Comparison of ENCODE assay signal across 8 cellular contexts in genomic region chr12:106138279-106138645, GRCh38. TPM values are rescaled to one million over a fixed set of nuclear protein-coding genes. Genes with fewer than 3 reads are reported as not detected.
DNase-seq lines count a peak whose midpoint lies in the region; ATAC-seq, FAIRE-seq and TF ChIP-seq lines count a peak whose summit lies in the region.

No MANE protein-coding gene starts in this region.

- H3K4me2 ChIP-seq in mesenchymal stem cell (ENCODE audit: low read length, poor library complexity, severe bottlenecking) = peak overlapping the region; percentile 75

- peak overlapping the region; percentile 50 to 86 for H3K14ac ChIP-seq in mesenchymal stem cell (ENCODE audit: low read length in 2 of 2)

- peak overlapping the region; percentile 99 for H2BK15ac ChIP-seq in mesenchymal stem cell (ENCODE audit: low read depth, poor library complexity, severe bottlenecking)

- peak overlapping the region; percentile 86 to 98 for H3K4ac ChIP-seq in mesenchymal stem cell (ENCODE audit: low read depth in 1 of 2, low read length in 2 of 2)

- peak overlapping the region; percentile 55 for H3K27ac ChIP-seq in mesenchymal stem cell (ENCODE audit: low read length, poor library complexity, severe bottlenecking)

- H3K4me1 ChIP-seq in mesenchymal stem cell (ENCODE audit: control insufficient read depth, insufficient read depth, low read depth, low read length) = peaks cover 16% of the 10 kb centered on the region

- peak overlapping the region; percentile 97 for H4K91ac ChIP-seq in mesenchymal stem cell (ENCODE audit: low read length)

- H3K18ac ChIP-seq in mesenchymal stem cell (ENCODE audit: low read depth in 1 of 2, low read length in 2 of 2) = peak overlapping the region; percentile 97

- H3K9me3 ChIP-seq in mesenchymal stem cell (ENCODE audit: control insufficient read depth, low read length) = no peaks in the 10 kb centered on the region

- in situ Hi-C loops in ACHN (cut with HindIII; ENCODE audit: low pct_ligation_motif_present, low pct_unique_long_range_greater_than_20kb, low sequenced_read_pairs) = no loop called here

- H3K36me3 ChIP-seq in bronchial epithelial cell (ENCODE audit: control insufficient read depth, insufficient read depth, low read length) (no peaks in the 10 kb centered on the region), mesenchymal stem cell (ENCODE audit: control insufficient read depth in 1 of 2, insufficient read depth in 2 of 2, low read depth in 1 of 2, low read length in 2 of 2) (peaks cover 0 to 4% of the 10 kb centered on the region in 2 experiments)

- peak overlapping the region; percentile 12 to 65 for H2BK12ac ChIP-seq in mesenchymal stem cell (ENCODE audit: low read length in 2 of 2)

- H3K4me3 ChIP-seq in bronchial epithelial cell (ENCODE audit: low read depth, low read length) (peak overlapping the region; percentile 58), mesenchymal stem cell (ENCODE audit: insufficient read depth in 1 of 2, low read depth in 1 of 2, low read length in 2 of 2) (peak overlapping the region; percentile 83 to 87)

- peak overlapping the region; percentile 77 for H2AFZ ChIP-seq in mesenchymal stem cell (ENCODE audit: low read depth, low read length)

- H4K8ac ChIP-seq in mesenchymal stem cell (ENCODE audit: low read length) = peak overlapping the region; percentile 98

- no peak for FAIRE-seq in bronchial epithelial cell (lab: Jason Lieb, UNC)

- H3K9ac ChIP-seq in mesenchymal stem cell (ENCODE audit: low read length) = peak overlapping the region; percentile 93

- ATAC-seq in GM19328 (IDR thresholded peaks at IDR 0.05; ENCODE audit: unreplicated experiment) (no peak), GM18861 (IDR thresholded peaks at IDR 0.05; ENCODE audit: unreplicated experiment) (no peak), HG03135 (IDR thresholded peaks at IDR 0.05; ENCODE audit: unreplicated experiment) (no peak)

- no peak for TF ChIP-seq CTCF in bronchial epithelial cell (IDR thresholded peaks at IDR 0.05; ENCODE audit: insufficient read depth, low read length, severe bottlenecking)

- H3K27me3 ChIP-seq in bronchial epithelial cell (ENCODE audit: control insufficient read depth, insufficient read depth, low read length) (no peaks in the 10 kb centered on the region), mesenchymal stem cell (ENCODE audit: control insufficient read depth in 1 of 2, insufficient read depth in 1 of 2, low read length in 2 of 2) (no peaks in the 10 kb centered on the region)

- peak overlapping the region; percentile 97 to 99 for H3K23ac ChIP-seq in mesenchymal stem cell (ENCODE audit: low read length in 2 of 2)

- peaks cover 12% of the 10 kb centered on the region for H3K79me1 ChIP-seq in mesenchymal stem cell (replicated peaks; ENCODE audit: low read length, poor library complexity, severe bottlenecking)

- peak overlapping the region; percentile 84 for H2BK5ac ChIP-seq in mesenchymal stem cell (ENCODE audit: low read depth, low read length, poor library complexity, severe bottlenecking)

- H2AK5ac ChIP-seq in mesenchymal stem cell (ENCODE audit: low read length, severe bottlenecking) = no peak overlapping the region

- DNase-seq in ACHN (peak; percentile 50), HK-2 (ENCODE audit: unreplicated experiment) (peak; percentile 42), bronchial epithelial cell (ENCODE audit: low read depth) (no peak), mesenchymal stem cell (peak; percentile 41), ecto neural progenitor cell (ENCODE audit: low spot score) (no peak)

- under 1% methylated on average over 31 of the region's 31 CpGs for WGBS in mesenchymal stem cell

- peak overlapping the region; percentile 96 for H2BK120ac ChIP-seq in mesenchymal stem cell (ENCODE audit: low read depth, low read length)

RNA-seq across cellular contexts. Expression of gene NUAK1, which starts 0.5 kb away (rescaled TPM):
- total RNA-seq in bronchial epithelial cell = 3.1 and 7.6 TPM in 2 replicates
- 8.2 TPM for polyA plus RNA-seq in mesenchymal stem cell (2013, experiment 1 of 2)
- 7.9 TPM for polyA plus RNA-seq in mesenchymal stem cell (2013, experiment 2 of 2)

Comparison
In these comparisons a context has a peak if more than half of its experiments do, and no peak if none do; other contexts are left out.
1. DNase-seq: peak in ACHN (single experiment), HK-2 (single experiment) and mesenchymal stem cell (single experiment); none in bronchial epithelial cell (single experiment) and ecto neural progenitor cell (single experiment).